9 cellular contexts compared by ENCODE assay signal in the genomic region with DNA sequence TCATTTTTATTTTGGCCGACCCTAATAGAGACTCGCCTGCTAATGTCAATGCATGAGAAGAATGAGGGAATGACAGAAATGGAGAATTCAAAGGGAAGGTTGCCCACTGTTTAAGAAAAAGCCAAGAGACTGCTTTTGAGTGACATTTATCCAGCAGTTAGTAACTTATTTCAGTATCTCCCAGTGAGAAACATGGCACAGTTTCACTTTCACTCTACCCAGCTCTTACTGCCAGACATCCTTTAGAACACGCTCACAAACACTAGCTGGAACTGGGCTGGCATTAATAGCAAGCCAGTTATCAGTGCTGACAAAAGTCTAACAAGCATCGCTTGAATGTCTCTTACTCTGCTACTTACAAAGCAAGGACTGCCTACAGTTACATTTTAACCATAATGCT. TPM values are rescaled to one million over a fixed set of nuclear protein-coding genes. Genes with fewer than 3 reads are reported as not detected.
A peak's percentile ranks its signal among the peaks of the same experiment; 100 is the strongest.
DNase-seq lines count a peak whose midpoint lies in the region; ATAC-seq and TF ChIP-seq lines count a peak whose summit lies in the region.
"Had no signal": no experiment of that assay in that cellular context is flagged by ENCODE, and none has a peak within 500 bp of the region (broad histone marks: within the 10 kb centered on the region; RNA-seq: fewer than 3 reads in every experiment).

No MANE protein-coding gene starts in this region.

- no peaks in the 10 kb centered on the region for H3K4me1 Mint-ChIP-seq in nephron progenitor cell

- ATAC-seq in GM18511 (IDR thresholded peaks at IDR 0.05; ENCODE audit: unreplicated experiment), result no peak
- ATAC-seq in GM21717 (IDR thresholded peaks at IDR 0.05; ENCODE audit: unreplicated experiment), result no peak

- H3K4me3 Mint-ChIP-seq in nephron progenitor cell, result no peak overlapping the region

- H3K4me1 ChIP-seq in endocrine pancreas (ENCODE audit: control insufficient read depth, insufficient read depth, low read length), result peaks cover 7% of the 10 kb centered on the region
- no peaks in the 10 kb centered on the region for H3K4me1 ChIP-seq in ovary (ENCODE audit: insufficient read depth)

- DNase-seq in EL (peak; percentile 16), RPMI7951 (ENCODE audit: low read depth) (peak; percentile 13), nephron progenitor cell (no peak), ovary (no peak)
- DNase-seq in stimulated activated naive CD4-positive, alpha-beta T cell treated with Interleukin-2 at 50 U/mL for 16 hours (lab: John Stamatoyannopoulos, UW), result no peak
- DNase-seq: cortex of kidney had no signal

- H3K9me3 Mint-ChIP-seq in nephron progenitor cell, result no peaks in the 10 kb centered on the region

- H3K9ac ChIP-seq in endocrine pancreas (ENCODE audit: control insufficient read depth, insufficient read depth, low read length), result no peak overlapping the region

- peak overlapping the region; percentile 47 for H3K27ac Mint-ChIP-seq in nephron progenitor cell

- WGBS in ovary, 3 donors, result 86 to 90% (median 90%) methylated on average over 4 of the region's 4 CpGs

- TF ChIP-seq EP300 in ovary (IDR thresholded peaks at IDR 0.05), result no peak

- no peaks in the 10 kb centered on the region for H3K27me3 ChIP-seq in endocrine pancreas (ENCODE audit: control insufficient read depth, insufficient read depth, low read length)
- H3K27me3 ChIP-seq in ovary, result no peaks in the 10 kb centered on the region

- TF ChIP-seq POLR2A in ovary (IDR thresholded peaks at IDR 0.05), result no peak

- no peak overlapping the region for H3K27ac ChIP-seq in ovary

- H3K9me3 ChIP-seq in endocrine pancreas (ENCODE audit: control insufficient read depth, low read length), result no peaks in the 10 kb centered on the region
- H3K9me3 ChIP-seq in ovary, result no peaks in the 10 kb centered on the region

- TF ChIP-seq CTCF in nephron progenitor cell (IDR thresholded peaks at IDR 0.05), result no peak
- no peak for TF ChIP-seq CTCF in ovary (IDR thresholded peaks at IDR 0.05)

- intact Hi-C loops in ovary (cut with DNase I), result no loop called here

- H3K36me3 Mint-ChIP-seq in nephron progenitor cell (ENCODE audit: low read depth), result peaks cover 61% of the 10 kb centered on the region

- H3K4me3 ChIP-seq in endocrine pancreas (ENCODE audit: control insufficient read depth, insufficient read depth, low read length), result peak overlapping the region; percentile 89
- no peak overlapping the region for H3K4me3 ChIP-seq in ovary

- H3K36me3 ChIP-seq in endocrine pancreas (ENCODE audit: control insufficient read depth, insufficient read depth, low read length) (no peaks in the 10 kb centered on the region), ovary (no peaks in the 10 kb centered on the region)

- H3K27me3 Mint-ChIP-seq in nephron progenitor cell (ENCODE audit: low read depth, poor library complexity), result no peaks in the 10 kb centered on the region

RNA-seq across cellular contexts. Expression of a gene that starts 8.5 kb away (rescaled TPM):
- total RNA-seq in RPMI7951 (2014; rRNA removed; shearing (Covaris generic)), result 30.0 and 37.7 TPM in 2 replicates
- total RNA-seq in ovary, result 10 to 100 TPM; 15.3 to 42.4 (median 31.7) TPM
- polyA plus RNA-seq in ovary, result 10 to 100 TPM; 21.1 to 31.8 TPM

RNA-seq across cellular contexts. Expression of a gene that starts 8.9 kb away (rescaled TPM):
- 13.2 and 16.9 TPM in 2 replicates for total RNA-seq in RPMI7951 (2014; rRNA removed; shearing (Covaris generic))
- 10 to 100 TPM; 35.4 to 52.0 (median 44.6) TPM for total RNA-seq in ovary
- 10 to 100 TPM; 19.6 to 22.5 TPM for polyA plus RNA-seq in ovary

RNA-seq across cellular contexts. Expression of a gene that starts 30.3 kb away (rescaled TPM):
- total RNA-seq in RPMI7951 (2014; rRNA removed; shearing (Covaris generic)), result 18.1 and 20.3 TPM in 2 replicates
- total RNA-seq in ovary, result 10 to 100 TPM; 11.8 to 25.5 (median 22.8) TPM
- polyA plus RNA-seq in ovary, result 10 to 100 TPM; 13.7 to 22.9 TPM

Comparison
In these comparisons a context has a peak if more than half of its experiments do, and no peak if none do; other contexts are left out.
1. DNase-seq: peak in EL (single experiment) and RPMI7951 (single experiment); none in nephron progenitor cell (single experiment), stimulated activated naive CD4-positive, alpha-beta T cell treated with Interleukin-2 at 50 U/mL for 16 hours (single experiment) and ovary (0 of 5).